Comparison of ENCODE assay signal across 31 cellular contexts in the genomic region with DNA sequence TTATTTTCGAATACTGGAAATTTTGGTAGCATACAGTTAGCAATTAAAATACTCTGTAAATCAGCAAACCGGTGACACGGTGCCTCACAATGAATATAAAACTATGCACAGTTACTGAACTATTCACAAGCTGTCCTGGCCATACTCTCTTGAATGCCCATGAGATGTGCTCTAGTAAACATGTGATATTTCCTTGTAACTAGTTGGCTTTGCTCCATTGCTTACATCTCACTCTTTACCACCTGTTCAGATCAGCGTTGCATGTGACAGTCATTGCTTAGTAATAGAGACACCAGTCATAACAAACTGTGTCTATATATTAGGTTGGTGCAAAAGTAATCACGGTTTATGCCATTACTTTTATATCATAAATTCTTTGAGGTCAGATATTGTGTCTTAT.
"Had no signal": no experiment of that assay in that cellular context is flagged by ENCODE, and none has a peak within 500 bp of the region (broad histone marks: within the 10 kb centered on the region; RNA-seq: fewer than 3 reads in every experiment).

No MANE protein-coding gene starts in this region.

- H3K4me1 Mint-ChIP-seq: activated naive CD8-positive, alpha-beta T cell treated with anti-CD3 and anti-CD28 coated beads for 36 hours; immature natural killer cell; natural killer cell; stimulated activated effector memory CD8-positive, alpha-beta T cell treated with anti-CD3 and anti-CD28 coated beads, Interleukin-12 subunit alpha, Interleukin-12 subunit beta, amount 100 ng/mL, for 72 hours had no signal

- DNase-seq: activated CD4-positive, alpha-beta T cell treated with anti-CD3 and anti-CD28 coated beads for 48 hours; activated CD4-positive, alpha-beta T cell treated with anti-CD3 and anti-CD28 coated beads, Interleukin-2, amount 50 U/mL, for 48 hours; activated CD8-positive, alpha-beta memory T cell treated with anti-CD3 and anti-CD28 coated beads for 24 hours; activated effector memory CD4-positive, alpha-beta T cell treated with Interleukin-2 at 50 U/mL for 16 hours; activated naive CD4-positive, alpha-beta T cell treated with anti-CD3 and anti-CD28 coated beads for 36 hours; activated naive CD8-positive, alpha-beta T cell treated with anti-CD3 and anti-CD28 coated beads for 36 hours; adrenal gland; cortex of kidney; effector memory CD8-positive, alpha-beta T cell; head of caudate nucleus; hypothalamus; immature natural killer cell; kidney; midbrain; natural killer cell; posterior cingulate gyrus; small intestine; stimulated activated CD4-positive, alpha-beta T cell treated with anti-CD3 and anti-CD28 coated beads, Interleukin-4, amount 100 ng/mL, for 24 hours; T1000; uterus; WERI-Rb-1 had no signal

- H3K4me1 ChIP-seq: adrenal gland, ascending aorta, uterus had no signal

- H3K36me3 ChIP-seq: adrenal gland, ascending aorta, cardiac muscle cell, thoracic aorta, uterus, WERI-Rb-1 had no signal

- H3K27ac ChIP-seq: adrenal gland, ascending aorta, cardiac muscle cell, thoracic aorta, uterus, WERI-Rb-1 had no signal

- H3K27me3 ChIP-seq: adrenal gland, ascending aorta, cardiac muscle cell, uterus had no signal

- H3K4me3 Mint-ChIP-seq: activated naive CD4-positive, alpha-beta T cell treated with anti-CD3 and anti-CD28 coated beads for 36 hours; activated naive CD8-positive, alpha-beta T cell treated with anti-CD3 and anti-CD28 coated beads for 36 hours; effector memory CD8-positive, alpha-beta T cell; immature natural killer cell; natural killer cell; stimulated activated effector memory CD8-positive, alpha-beta T cell treated with anti-CD3 and anti-CD28 coated beads, Interleukin-12 subunit alpha, Interleukin-12 subunit beta, amount 100 ng/mL, for 72 hours; stimulated activated naive CD8-positive, alpha-beta T cell treated with anti-CD3 and anti-CD28 coated beads, Interleukin-15, Interleukin-2, amounts not matched to agents 100 ng/mL and 50 ng/mL, for 24 hours; T-helper 1 cell treated with Interleukin-12 subunit alpha and Interleukin-12 subunit beta and Interleukin-4 antibody, amounts not matched to agents 30 μg/mL and 1 μg/mL, for 36 hours; type B pancreatic cell had no signal

- H3K36me3 Mint-ChIP-seq: activated naive CD8-positive, alpha-beta T cell treated with anti-CD3 and anti-CD28 coated beads for 36 hours; brain; immature natural killer cell; natural killer cell; stimulated activated effector memory CD8-positive, alpha-beta T cell treated with anti-CD3 and anti-CD28 coated beads, Interleukin-12 subunit alpha, Interleukin-12 subunit beta, amount 100 ng/mL, for 72 hours; type B pancreatic cell had no signal

- H3K9me3 Mint-ChIP-seq: activated naive CD4-positive, alpha-beta T cell treated with anti-CD3 and anti-CD28 coated beads for 36 hours; activated naive CD8-positive, alpha-beta T cell treated with anti-CD3 and anti-CD28 coated beads for 36 hours; stimulated activated naive CD8-positive, alpha-beta T cell treated with anti-CD3 and anti-CD28 coated beads, Interleukin-15, Interleukin-2, amounts not matched to agents 100 ng/mL and 50 ng/mL, for 24 hours; T-helper 1 cell treated with Interleukin-12 subunit alpha and Interleukin-12 subunit beta and Interleukin-4 antibody, amounts not matched to agents 30 μg/mL and 1 μg/mL, for 36 hours; type B pancreatic cell had no signal

- H3K27me3 Mint-ChIP-seq: activated naive CD8-positive, alpha-beta T cell treated with anti-CD3 and anti-CD28 coated beads for 36 hours; effector memory CD8-positive, alpha-beta T cell; stimulated activated naive CD8-positive, alpha-beta T cell treated with anti-CD3 and anti-CD28 coated beads, Interleukin-15, Interleukin-2, amounts not matched to agents 100 ng/mL and 50 ng/mL, for 24 hours; type B pancreatic cell had no signal

- ATAC-seq: activated CD4-positive, CD25-positive, alpha-beta regulatory T cell treated with anti-CD3 and anti-CD28 coated beads, Interleukin-2, amount 50 U/mL, for 24 hours; effector memory CD8-positive, alpha-beta T cell; natural killer cell; sciatic nerve; stimulated activated effector memory CD8-positive, alpha-beta T cell treated with anti-CD3 and anti-CD28 coated beads, Interleukin-12 subunit alpha, Interleukin-12 subunit beta, amount 100 ng/mL, for 72 hours had no signal

- H3K4me3 ChIP-seq: adrenal gland, ascending aorta, cardiac muscle cell, thoracic aorta, uterus had no signal

- H3K9me3 ChIP-seq: adrenal gland, ascending aorta, thoracic aorta, uterus had no signal

- H3K27ac Mint-ChIP-seq: activated naive CD4-positive, alpha-beta T cell treated with anti-CD3 and anti-CD28 coated beads for 36 hours; activated naive CD8-positive, alpha-beta T cell treated with anti-CD3 and anti-CD28 coated beads for 36 hours; effector memory CD8-positive, alpha-beta T cell; immature natural killer cell; natural killer cell; stimulated activated effector memory CD8-positive, alpha-beta T cell treated with anti-CD3 and anti-CD28 coated beads, Interleukin-12 subunit alpha, Interleukin-12 subunit beta, amount 100 ng/mL, for 72 hours; stimulated activated naive CD8-positive, alpha-beta T cell treated with anti-CD3 and anti-CD28 coated beads, Interleukin-15, Interleukin-2, amounts not matched to agents 100 ng/mL and 50 ng/mL, for 24 hours; T-helper 1 cell treated with Interleukin-12 subunit alpha and Interleukin-12 subunit beta and Interleukin-4 antibody, amounts not matched to agents 30 μg/mL and 1 μg/mL, for 36 hours; type B pancreatic cell had no signal
